Comparison of ENCODE assay signal across 13 cellular contexts in genomic region chr9:88221110-88221509, GRCh38.
A peak's percentile ranks its signal among the peaks of the same experiment; 100 is the strongest.
DNase-seq lines count a peak whose midpoint lies in the region; ATAC-seq and TF ChIP-seq lines count a peak whose summit lies in the region.
"Had no signal": no experiment of that assay in that cellular context is flagged by ENCODE, and none has a peak within 500 bp of the region (broad histone marks: within the 10 kb centered on the region; RNA-seq: fewer than 3 reads in every experiment).

No MANE protein-coding gene starts in this region.

- H3K4me1 ChIP-seq in right cardiac atrium (ENCODE audit: control insufficient read depth, insufficient read depth, low read length) (peaks cover under 1% of the 10 kb centered on the region), left ventricle myocardium inferior (peaks cover 2% of the 10 kb centered on the region), mesendoderm (ENCODE audit: control insufficient read depth, low read depth, low read length) (peaks cover 5% of the 10 kb centered on the region)

- H2BK15ac ChIP-seq in mesendoderm (replicated peaks; ENCODE audit: low read depth): no peak overlapping the region

- H3K23ac ChIP-seq in mesendoderm (ENCODE audit: low read length): no peak overlapping the region

- H3K27ac ChIP-seq in right cardiac atrium (ENCODE audit: low read length) (no peak overlapping the region), left ventricle myocardium inferior (replicated peaks) (no peak overlapping the region), WERI-Rb-1 (no peak overlapping the region), mesendoderm (ENCODE audit: low read depth, low read length) (no peak overlapping the region)

- DNase-seq in right cardiac atrium: peak in 2 of 3 donors; percentile 62 to 69
- no peak for DNase-seq in left ventricle myocardium inferior
- peak; percentile 79 for DNase-seq in WERI-Rb-1
- DNase-seq in mesendoderm: peak; percentile 31
- DNase-seq in UCSD-AML1 (lab: John Stamatoyannopoulos, UW; ENCODE audit: unreplicated experiment): no peak
- no peak for DNase-seq in NCI-H2081 treated with DMSO at 0.1 percent for 48 hours (lab: John Stamatoyannopoulos, UW)
- DNase-seq: C1 segment of cervical spinal cord, GF-D8, NCI-H1436 treated with DMSO at 0.1 percent for 48 hours, NCI-H526, SIG-M5 had no signal

- ATAC-seq in right cardiac atrium: no peak
- no peak for ATAC-seq in stimulated activated memory B cell treated with anti-CD40 and anti-IgM and Interleukin-4, amounts not matched to agents 10 μg/mL and 1 μg/mL and 100 μg/mL, for 72 hours
- ATAC-seq: K562 had no signal

- H3K27me3 ChIP-seq in right cardiac atrium (ENCODE audit: control insufficient read depth, insufficient read depth): no peaks in the 10 kb centered on the region
- peaks cover 19% of the 10 kb centered on the region for H3K27me3 ChIP-seq in left ventricle myocardium inferior (ENCODE audit: low read depth)
- no peaks in the 10 kb centered on the region for H3K27me3 ChIP-seq in WERI-Rb-1 (ENCODE audit: insufficient read depth, low read depth, severe bottlenecking)
- H3K27me3 ChIP-seq in mesendoderm (ENCODE audit: insufficient read depth, low read length, poor library complexity): no peaks in the 10 kb centered on the region

- no peak overlapping the region for H4K5ac ChIP-seq in mesendoderm (ENCODE audit: low read length)

- 67% methylated on average over 7 of the region's 7 CpGs for WGBS in right cardiac atrium
- no CpG with 5 or more reads among the region's 7 CpGs for WGBS in mesendoderm (ENCODE audit: extremely low coverage, insufficient coverage, low lambda C conversion rate)

- no peaks in the 10 kb centered on the region for H3K9me3 ChIP-seq in right cardiac atrium (ENCODE audit: control insufficient read depth, low read length)
- no peaks in the 10 kb centered on the region for H3K9me3 ChIP-seq in left ventricle myocardium inferior (replicated peaks)
- H3K9me3 ChIP-seq in WERI-Rb-1 (ENCODE audit: severe bottlenecking): peaks cover 2% of the 10 kb centered on the region

- H3K4me3 ChIP-seq in right cardiac atrium (ENCODE audit: low read length) (no peak overlapping the region), left ventricle myocardium inferior (no peak overlapping the region), WERI-Rb-1 (ENCODE audit: low read depth, low read length) (no peak overlapping the region), mesendoderm (ENCODE audit: low read length) (no peak overlapping the region)
- H3K4me3 ChIP-seq: K562 had no signal

- no peak overlapping the region for H3K27ac Mint-ChIP-seq in stimulated activated memory B cell treated with anti-CD40 and anti-IgM and Interleukin-4, amounts not matched to agents 10 μg/mL and 1 μg/mL and 100 μg/mL, for 72 hours

- no peak overlapping the region for H2BK120ac ChIP-seq in mesendoderm (ENCODE audit: low read depth, low read length)

- no peaks in the 10 kb centered on the region for H3K4me1 Mint-ChIP-seq in stimulated activated memory B cell treated with anti-CD40 and anti-IgM and Interleukin-4, amounts not matched to agents 10 μg/mL and 1 μg/mL and 100 μg/mL, for 72 hours

- H3K79me1 ChIP-seq in mesendoderm (ENCODE audit: low read length): no peaks in the 10 kb centered on the region

- no peak overlapping the region for H3K4me2 ChIP-seq in mesendoderm (ENCODE audit: low read length)

- no peak for TF ChIP-seq CTCF in left ventricle myocardium inferior (IDR thresholded peaks at IDR 0.05; ENCODE audit: borderline replicate concordance)
- no peak for TF ChIP-seq CTCF in WERI-Rb-1 (IDR thresholded peaks at IDR 0.05; ENCODE audit: low read depth, low read length)

- H3K9me3 Mint-ChIP-seq in stimulated activated memory B cell treated with anti-CD40 and anti-IgM and Interleukin-4, amounts not matched to agents 10 μg/mL and 1 μg/mL and 100 μg/mL, for 72 hours: no peaks in the 10 kb centered on the region

- no peak overlapping the region for H2AK5ac ChIP-seq in mesendoderm (ENCODE audit: low read length)

- no peaks in the 10 kb centered on the region for H3K79me2 ChIP-seq in mesendoderm (ENCODE audit: control insufficient read depth, insufficient read depth, low read length)

- H3K18ac ChIP-seq in mesendoderm (ENCODE audit: low read length): no peak overlapping the region

- peaks cover 12% of the 10 kb centered on the region for H3K27me3 Mint-ChIP-seq in stimulated activated memory B cell treated with anti-CD40 and anti-IgM and Interleukin-4, amounts not matched to agents 10 μg/mL and 1 μg/mL and 100 μg/mL, for 72 hours

- no peaks in the 10 kb centered on the region for H3K36me3 Mint-ChIP-seq in stimulated activated memory B cell treated with anti-CD40 and anti-IgM and Interleukin-4, amounts not matched to agents 10 μg/mL and 1 μg/mL and 100 μg/mL, for 72 hours

- intact Hi-C loops in right cardiac atrium (cut with DNase I) (no loop called here), left ventricle myocardium inferior (cut with micrococcal nuclease) (no loop called here)

- H3K9ac ChIP-seq in mesendoderm (ENCODE audit: low read length): no peak overlapping the region

- H3K4me3 Mint-ChIP-seq in stimulated activated memory B cell treated with anti-CD40 and anti-IgM and Interleukin-4, amounts not matched to agents 10 μg/mL and 1 μg/mL and 100 μg/mL, for 72 hours: no peak overlapping the region

- H3K56ac ChIP-seq in mesendoderm (ENCODE audit: low read length): peak overlapping the region; percentile 34

- H3K4ac ChIP-seq in mesendoderm (ENCODE audit: low read depth, low read length): no peak overlapping the region

- H2BK5ac ChIP-seq in mesendoderm (ENCODE audit: low read length): no peak overlapping the region

- no peaks in the 10 kb centered on the region for H3K36me3 ChIP-seq in left ventricle myocardium inferior
- H3K36me3 ChIP-seq in WERI-Rb-1: no peaks in the 10 kb centered on the region
- H3K36me3 ChIP-seq in mesendoderm (ENCODE audit: control insufficient read depth, insufficient read depth, low read length): no peaks in the 10 kb centered on the region

- no peak overlapping the region for H4K8ac ChIP-seq in mesendoderm (ENCODE audit: low read depth, low read length)

Comparison
In these comparisons a context has a peak if more than half of its experiments do, and no peak if none do; other contexts are left out.
1. DNase-seq: peak in right cardiac atrium (2 of 3), WERI-Rb-1 (single experiment) and mesendoderm (single experiment); none in left ventricle myocardium inferior (single experiment), UCSD-AML1 (single experiment) and NCI-H2081 treated with DMSO at 0.1 percent for 48 hours (single experiment).